10 cellular contexts compared by ENCODE assay signal in the genomic region with DNA sequence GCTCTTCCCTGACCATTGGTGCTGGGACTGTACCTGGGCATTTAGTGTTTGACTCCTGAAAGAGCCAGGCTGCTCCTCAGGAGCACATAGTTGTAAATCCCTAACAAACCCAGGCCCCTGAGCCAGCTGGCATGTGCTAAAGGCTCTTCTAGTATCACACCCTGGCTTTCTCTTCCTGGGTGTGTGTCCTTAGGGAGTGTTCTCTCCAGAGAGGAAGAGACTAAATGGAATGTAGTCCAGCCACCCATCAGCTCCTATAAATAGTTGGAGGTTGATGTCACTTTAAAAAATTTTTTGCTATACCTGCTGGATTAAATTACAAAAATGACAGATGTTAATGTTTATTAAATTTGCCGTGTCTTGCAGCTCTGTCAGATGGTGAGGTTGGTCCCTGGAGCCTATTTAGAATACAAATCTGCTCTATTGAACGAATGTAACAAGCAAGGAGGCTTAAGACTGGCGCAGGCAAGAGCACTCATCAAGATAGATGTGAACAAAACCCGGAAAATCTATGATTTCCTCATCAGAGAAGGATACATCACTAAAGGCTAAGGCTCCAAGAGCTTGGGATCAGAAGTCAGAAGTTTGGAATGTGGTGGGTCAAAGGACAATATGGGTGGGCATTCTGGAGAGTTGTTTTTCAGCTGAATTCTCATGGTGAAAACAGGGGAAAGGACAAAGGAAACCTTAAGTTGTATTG. TPM values are rescaled to one million over a fixed set of nuclear protein-coding genes. Genes with fewer than 3 reads are reported as not detected.
DNase-seq lines count a peak whose midpoint lies in the region; ATAC-seq and TF ChIP-seq lines count a peak whose summit lies in the region.
"Had no signal": no experiment of that assay in that cellular context is flagged by ENCODE, and none has a peak within 500 bp of the region (broad histone marks: within the 10 kb centered on the region; RNA-seq: fewer than 3 reads in every experiment).

No MANE protein-coding gene starts in this region.

- ATAC-seq in HG02571 (IDR thresholded peaks at IDR 0.05; ENCODE audit: unreplicated experiment), result no peak
- ATAC-seq in HG03095 (IDR thresholded peaks at IDR 0.05; ENCODE audit: unreplicated experiment), result no peak

- H3K4me3 Mint-ChIP-seq in progenitor cell of endocrine pancreas (ENCODE audit: low read depth), result no peak overlapping the region

- POLR2A ChIA-PET in RWPE1 (lab: Yijun Ruan, JAX; ENCODE audit: low non-redundant PET), result interaction anchor here (0.5 to 1.0 kb wide), 2 partner anchors 69 to 72 kb away, joined by 3 to 4 read pairs; no protein-coding TSS in a partner anchor

- TF ChIP-seq CTCF in RWPE1 (conservative IDR thresholded peaks at IDR 0.05; ENCODE audit: low read depth), result no peak
- no peak for TF ChIP-seq CTCF in progenitor cell of endocrine pancreas (IDR thresholded peaks at IDR 0.05; ENCODE audit: unreplicated experiment)
- TF ChIP-seq CTCF in GM20000 (IDR thresholded peaks at IDR 0.05; ENCODE audit: extremely low read depth, missing control alignments), result no peak

- H3K36me3 Mint-ChIP-seq in progenitor cell of endocrine pancreas (ENCODE audit: insufficient read depth), result peaks cover 24% of the 10 kb centered on the region

- H3K27me3 Mint-ChIP-seq in progenitor cell of endocrine pancreas, result no peaks in the 10 kb centered on the region

- H3K27ac Mint-ChIP-seq in progenitor cell of endocrine pancreas, result peak overlapping the region; percentile 18

- H3K9me3 Mint-ChIP-seq in progenitor cell of endocrine pancreas (ENCODE audit: low read depth), result no peaks in the 10 kb centered on the region

- H3K4me1 Mint-ChIP-seq in progenitor cell of endocrine pancreas (ENCODE audit: low read depth), result no peaks in the 10 kb centered on the region

- DNase-seq in ELR (ENCODE audit: low read depth), result peak; percentile 73
- peak; percentile 89 for DNase-seq in RWPE1 (ENCODE audit: low spot score)
- peak; percentile 47 for DNase-seq in fibroblast of peridontal ligament (ENCODE audit: extremely low read depth)
- DNase-seq in progenitor cell of endocrine pancreas (ENCODE audit: low spot score, unreplicated experiment), result no peak
- DNase-seq in GM20000 (ENCODE audit: low spot score), result no peak
- DNase-seq in epidermal melanocyte (ENCODE audit: insufficient read length, low spot score), result no peak
- DNase-seq: DMS79 treated with DMSO at 0.1 percent for 48 hours, MM.1S had no signal

- peak overlapping the region; percentile 88 for H3K27ac ChIP-seq in RWPE1

- CTCF ChIA-PET in RWPE1 (lab: Yijun Ruan, JAX), result no interaction called here

RNA-seq across cellular contexts. Expression of gene DUSP14, which starts 13.1 kb away (rescaled TPM):
- total RNA-seq in progenitor cell of endocrine pancreas, result 18.7 and 19.2 TPM in 2 replicates

Comparison
In these comparisons a context has a peak if more than half of its experiments do, and no peak if none do; other contexts are left out.
1. DNase-seq: peak in ELR (single experiment), RWPE1 (single experiment) and fibroblast of peridontal ligament (single experiment); none in progenitor cell of endocrine pancreas (single experiment), GM20000 (single experiment) and epidermal melanocyte (single experiment).